ENCODE assay signal across 15 cellular contexts in genomic region chr13:97215325-97215724, GRCh38. TPM values are rescaled to one million over a fixed set of nuclear protein-coding genes. Genes with fewer than 3 reads are reported as not detected.
DNase-seq lines count a peak whose midpoint lies in the region; ATAC-seq, FAIRE-seq and TF ChIP-seq lines count a peak whose summit lies in the region.
"Had no signal": no experiment of that assay in that cellular context is flagged by ENCODE, and none has a peak within 500 bp of the region (broad histone marks: within the 10 kb centered on the region; RNA-seq: fewer than 3 reads in every experiment).

No MANE protein-coding gene starts in this region.

- H4K8ac ChIP-seq in IMR-90 (ENCODE audit: low read depth in 2 of 2, low read length in 2 of 2) (no peak overlapping the region), trophoblast cell (ENCODE audit: low read depth, low read length) (no peak overlapping the region)

- no peak for TF ChIP-seq POLR2A in IMR-90 (IDR thresholded peaks at IDR 0.05; ENCODE audit: low read depth, low read length)

- no peak overlapping the region for H4K5ac ChIP-seq in IMR-90 (ENCODE audit: low read depth, low read length)

- H3K4me1 ChIP-seq in IMR-90 (ENCODE audit: control insufficient read depth, insufficient read depth, low read length) (peaks cover 7% of the 10 kb centered on the region), trophoblast cell (ENCODE audit: control insufficient read depth in 1 of 2, insufficient read depth in 2 of 2, low read length in 2 of 2) (peaks cover 5 to 19% of the 10 kb centered on the region in 2 experiments), pancreas (no peaks in the 10 kb centered on the region)
- H3K4me1 ChIP-seq: A549 had no signal

- dilution Hi-C loops in IMR-90 (cut with HindIII; ENCODE audit: low sequenced_read_pairs, unreplicated experiment): no loop called here

- FAIRE-seq in pancreas (lab: Jason Lieb, UNC): no peak
- FAIRE-seq: A549 had no signal

- no peak overlapping the region for H3K56ac ChIP-seq in IMR-90 (ENCODE audit: extremely low read depth, insufficient read depth, low read length)

- H3K36me3 ChIP-seq in IMR-90 (ENCODE audit: control insufficient read depth, insufficient read depth, low read length) (no peaks in the 10 kb centered on the region), trophoblast cell (ENCODE audit: control insufficient read depth in 1 of 2, insufficient read depth in 2 of 2, low read length in 2 of 2) (no peaks in the 10 kb centered on the region), pancreas (no peaks in the 10 kb centered on the region)
- H3K36me3 ChIP-seq: left lung, tibial nerve, WERI-Rb-1 had no signal

- H3K79me2 ChIP-seq in trophoblast cell (ENCODE audit: control insufficient read depth, insufficient read depth, low read length, poor library complexity): peaks cover 1% of the 10 kb centered on the region

- 0 out of 3 replicates have a peak overlapping the region, but pooled peaks have one; percentile 10 for H2BK15ac ChIP-seq in IMR-90 (ENCODE audit: low read depth, low read length)

- no peak overlapping the region; the same call in 1 of the 2 replicates for H2BK120ac ChIP-seq in IMR-90 (ENCODE audit: low read depth, low read length)
- H2BK120ac ChIP-seq in trophoblast cell (ENCODE audit: insufficient read depth, low read length, poor library complexity): no peak overlapping the region

- H3K4me1 Mint-ChIP-seq in activated CD4-positive, alpha-beta T cell treated with anti-CD3 and anti-CD28 coated beads for 36 hours: peaks cover 39% of the 10 kb centered on the region

- H3K4me3 Mint-ChIP-seq in activated CD4-positive, alpha-beta T cell treated with anti-CD3 and anti-CD28 coated beads for 36 hours: no peak overlapping the region

- no peak overlapping the region for H2AK9ac ChIP-seq in IMR-90 (replicated peaks; ENCODE audit: low read depth, low read length, poor library complexity)

- H4K91ac ChIP-seq in IMR-90 (ENCODE audit: insufficient read depth, low read depth, low read length): no peak overlapping the region
- H4K91ac ChIP-seq in trophoblast cell (ENCODE audit: low read depth, low read length): no peak overlapping the region

- BruUV-seq in IMR-90 (replicated peaks; lab: Mats Ljungman, UMichigan): no TSS peak

- H2AK5ac ChIP-seq in IMR-90 (ENCODE audit: low read depth, low read length) (no peak overlapping the region), trophoblast cell (ENCODE audit: low read length) (no peak overlapping the region)

- H2BK5ac ChIP-seq in IMR-90 (ENCODE audit: low read depth, low read length, poor library complexity, severe bottlenecking) (no peak overlapping the region), trophoblast cell (ENCODE audit: low read depth, low read length, poor library complexity) (no peak overlapping the region)

- H3K9ac ChIP-seq in IMR-90 (ENCODE audit: low read depth, low read length) (no peak overlapping the region), trophoblast cell (ENCODE audit: low read length) (no peak overlapping the region)

- no peak for TF ChIP-seq CTCF in IMR-90 (conservative IDR thresholded peaks at IDR 0.05; ENCODE audit: low read depth, low read length)
- no peak for TF ChIP-seq CTCF in pancreas (IDR thresholded peaks at IDR 0.05)

- peak; percentile 55 for ATAC-seq in activated CD4-positive, alpha-beta T cell treated with anti-CD3 and anti-CD28 coated beads for 36 hours
- ATAC-seq in GM21723 (IDR thresholded peaks at IDR 0.05; ENCODE audit: unreplicated experiment): peak; percentile 69
- no peak for ATAC-seq in IMR-90 (ENCODE audit: low read depth)
- ATAC-seq in pancreas: no peak
- ATAC-seq in HG02973 (IDR thresholded peaks at IDR 0.05; ENCODE audit: unreplicated experiment): no peak
- ATAC-seq: A549, left lung, Right ventricle myocardium inferior had no signal

- H2AFZ ChIP-seq in IMR-90 (replicated peaks; ENCODE audit: low read length, poor library complexity): no peak overlapping the region
- H2AFZ ChIP-seq in trophoblast cell (ENCODE audit: insufficient read depth, low read length, poor library complexity): no peak overlapping the region

- no peak overlapping the region for H3K27ac Mint-ChIP-seq in activated CD4-positive, alpha-beta T cell treated with anti-CD3 and anti-CD28 coated beads for 36 hours

- H2BK12ac ChIP-seq in trophoblast cell (ENCODE audit: low read length): peak overlapping the region; percentile 20

- no peaks in the 10 kb centered on the region for H3K27me3 Mint-ChIP-seq in activated CD4-positive, alpha-beta T cell treated with anti-CD3 and anti-CD28 coated beads for 36 hours

- no peak overlapping the region for H3K4me3 ChIP-seq in IMR-90 (ENCODE audit: insufficient read depth, low read depth, low read length)
- H3K4me3 ChIP-seq in trophoblast cell (ENCODE audit: low read depth, low read length): no peak overlapping the region
- no peak overlapping the region for H3K4me3 ChIP-seq in pancreas
- H3K4me3 ChIP-seq: A549, left lung, tibial nerve had no signal

- CTCF ChIA-PET in activated CD4-positive, alpha-beta T cell treated with anti-CD3 and anti-CD28 coated beads for 36 hours (lab: Charles Lee): interaction anchor here (0.7 kb wide), 1 partner anchor 197 kb away, joined by 3 read pairs; no protein-coding TSS in a partner anchor
- CTCF ChIA-PET in IMR-90 (lab: Yijun Ruan, JAX): interaction anchor here (0.6 kb wide), 1 partner anchor 139 kb away, joined by 5 read pairs; no protein-coding TSS in a partner anchor

- no peaks in the 10 kb centered on the region for H3K9me1 ChIP-seq in IMR-90 (ENCODE audit: insufficient read depth, low read length)

- H4K20me1 ChIP-seq in IMR-90 (ENCODE audit: insufficient read depth, low read length): no peaks in the 10 kb centered on the region

- H4K12ac ChIP-seq in trophoblast cell (ENCODE audit: low read depth, low read length): no peak overlapping the region

- no peak overlapping the region for H3K14ac ChIP-seq in IMR-90 (replicated peaks; ENCODE audit: low read depth, low read length)
- H3K14ac ChIP-seq in trophoblast cell (ENCODE audit: low read length): no peak overlapping the region

- H3K79me1 ChIP-seq in IMR-90 (ENCODE audit: low read depth in 1 of 2, low read length in 2 of 2) (no peaks in the 10 kb centered on the region), trophoblast cell (ENCODE audit: low read length) (peaks cover 14% of the 10 kb centered on the region)

- no peak overlapping the region for H3K23ac ChIP-seq in IMR-90 (ENCODE audit: low read depth, low read length)
- H3K23ac ChIP-seq in trophoblast cell (ENCODE audit: low read length): no peak overlapping the region

- no peak overlapping the region for H3K4ac ChIP-seq in IMR-90 (ENCODE audit: low read depth, low read length)
- H3K4ac ChIP-seq in trophoblast cell (ENCODE audit: low read depth, low read length): no peak overlapping the region

- no peaks in the 10 kb centered on the region for H3K27me3 ChIP-seq in IMR-90 (ENCODE audit: control insufficient read depth, insufficient read depth, low read length)
- no peaks in the 10 kb centered on the region for H3K27me3 ChIP-seq in trophoblast cell (ENCODE audit: insufficient read depth, low read length)
- H3K27me3 ChIP-seq in pancreas: no peaks in the 10 kb centered on the region
- H3K27me3 ChIP-seq: left lung, tibial nerve had no signal

- no CpG with 5 or more reads among the region's 2 CpGs for WGBS in IMR-90 (ENCODE audit: extremely low coverage in 2 of 2, insufficient read length in 1 of 2), 2 experiments
- WGBS in trophoblast cell (ENCODE audit: extremely low coverage, insufficient coverage, insufficient read length): no CpG with 5 or more reads among the region's 2 CpGs
- 61 to 70% methylated on average over 2 of the region's 2 CpGs for WGBS in pancreas, 2 donors

- H3K9me3 Mint-ChIP-seq in activated CD4-positive, alpha-beta T cell treated with anti-CD3 and anti-CD28 coated beads for 36 hours (ENCODE audit: low read depth): no peaks in the 10 kb centered on the region

- H3K36me3 Mint-ChIP-seq in activated CD4-positive, alpha-beta T cell treated with anti-CD3 and anti-CD28 coated beads for 36 hours (ENCODE audit: low read depth): no peaks in the 10 kb centered on the region

- H3K18ac ChIP-seq in IMR-90 (ENCODE audit: low read depth, low read length) (no peak overlapping the region), trophoblast cell (ENCODE audit: low read length) (no peak overlapping the region)

- H2BK20ac ChIP-seq in IMR-90 (ENCODE audit: low read depth, low read length): no peak overlapping the region

- H3K27ac ChIP-seq in IMR-90 (ENCODE audit: insufficient read depth, low read length): no peak overlapping the region
- H3K27ac ChIP-seq in trophoblast cell (ENCODE audit: low read depth, low read length): no peak overlapping the region
- H3K27ac ChIP-seq in pancreas: no peak overlapping the region
- H3K27ac ChIP-seq: A549, left lung, tibial nerve, WERI-Rb-1 had no signal

- H3K4me2 ChIP-seq in IMR-90 (ENCODE audit: low read depth, low read length): no peak overlapping the region
- no peak overlapping the region for H3K4me2 ChIP-seq in trophoblast cell (ENCODE audit: low read length)
- H3K4me2 ChIP-seq: A549 had no signal

- no peaks in the 10 kb centered on the region for H3K9me3 ChIP-seq in IMR-90 (ENCODE audit: control insufficient read depth, insufficient read depth, low read length)
- no peaks in the 10 kb centered on the region for H3K9me3 ChIP-seq in trophoblast cell (ENCODE audit: insufficient read depth, low read depth, low read length)
- no peaks in the 10 kb centered on the region for H3K9me3 ChIP-seq in pancreas
- H3K9me3 ChIP-seq: A549, left lung, tibial nerve had no signal

- intact Hi-C loops in activated CD4-positive, alpha-beta T cell treated with anti-CD3 and anti-CD28 coated beads for 36 hours (cut with DNase I, micrococcal nuclease): no loop called here
- intact Hi-C loops in IMR-90 (cut with micrococcal nuclease): no loop called here
- intact Hi-C loops in pancreas (cut with DNase I): loop anchor here in 2 of 3 donors (5.0 to 10.0 kb wide), 3 partner anchors 101 to 129 kb away; no protein-coding TSS in a partner anchor

- DNase-seq in activated CD4-positive, alpha-beta T cell treated with anti-CD3 and anti-CD28 coated beads for 36 hours: no peak
- no peak for DNase-seq in activated CD4-positive, alpha-beta T cell treated with anti-CD3 and anti-CD28 coated beads for 48 hours
- DNase-seq in IMR-90: no peak
- no peak for DNase-seq in trophoblast cell
- DNase-seq in HuH-7 (ENCODE audit: low spot score): no peak
- DNase-seq in pancreas: no peak
- DNase-seq: DMS79, H7, left lung, WERI-Rb-1 had no signal

- POLR2A ChIA-PET in activated CD4-positive, alpha-beta T cell treated with anti-CD3 and anti-CD28 coated beads for 36 hours (lab: Charles Lee): interaction anchor here (1.1 kb wide), 1 partner anchor 10 kb away, joined by 3 read pairs; no protein-coding TSS in a partner anchor
- POLR2A ChIA-PET in IMR-90 (lab: Charles Lee; ENCODE audit: unreplicated experiment): no interaction called here

- no peak for TF ChIP-seq RAD21 in IMR-90 (IDR thresholded peaks at IDR 0.05; ENCODE audit: low read length)

- in situ Hi-C loops in IMR-90 (cut with MboI; ENCODE audit: low sequenced_read_pairs): no loop called here

RNA-seq across cellular contexts. Expression of gene MBNL2, which starts 6.8 kb away (rescaled TPM):
- total RNA-seq in activated CD4-positive, alpha-beta T cell treated with anti-CD3 and anti-CD28 coated beads for 36 hours: 10 to 100 TPM; 16.7 to 24.5 TPM
- total RNA-seq in IMR-90 (2012; rRNA removed) (103 and 126 TPM in 2 replicates), pancreas (10 to 100 TPM; 32.5 to 66.5 (median 46.4) TPM)
- polyA plus RNA-seq in IMR-90 (2012; rRNA removed) (24.8 and 26.9 TPM in 2 replicates), pancreas (10 to 100 TPM in 1 of 2 donors, 1 to 10 TPM in 1; 8.9 to 16.5 TPM)
- polyA plus RNA-seq in IMR-90 (2012; cell fraction: cytosol; rRNA removed): 8.1 and 11.6 TPM in 2 replicates
- polyA plus RNA-seq in IMR-90 (2012; cell fraction: nucleus; rRNA removed; ENCODE audit: low replicate concordance): 9.4 and 35.9 TPM in 2 replicates
- 173 and 175 TPM in 2 replicates for polyA plus RNA-seq in trophoblast cell (2013)

Comparison
In these comparisons a context has a peak if more than half of its experiments do, and no peak if none do; other contexts are left out.
1. ATAC-seq: peak in activated CD4-positive, alpha-beta T cell treated with anti-CD3 and anti-CD28 coated beads for 36 hours (single experiment) and GM21723 (single experiment); none in IMR-90 (single experiment), pancreas (0 of 4) and HG02973 (single experiment).
2. intact Hi-C loops: an anchor here in pancreas (5.0 to 10.0 kb wide); none called in activated CD4-positive, alpha-beta T cell treated with anti-CD3 and anti-CD28 coated beads for 36 hours and IMR-90.